ENCODE assay signal across 28 cellular contexts in genomic region chr5:148033138-148033537, GRCh38. TPM values are rescaled to one million over a fixed set of nuclear protein-coding genes. Genes with fewer than 3 reads are reported as not detected.
DNase-seq lines count a peak whose midpoint lies in the region; TF ChIP-seq lines count a peak whose summit lies in the region.
"Had no signal": no experiment of that assay in that cellular context is flagged by ENCODE, and none has a peak within 500 bp of the region (broad histone marks: within the 10 kb centered on the region; RNA-seq: fewer than 3 reads in every experiment).

No MANE protein-coding gene starts in this region.

- H3K9me3 Mint-ChIP-seq in immature natural killer cell (peaks cover 0 to 13% (median 2%) of the 10 kb centered on the region in 6 donors), chondrocyte (ENCODE audit: low read depth) (peaks cover 3% of the 10 kb centered on the region)
- H3K9me3 Mint-ChIP-seq: IgD-negative memory B cell; stimulated activated memory B cell treated with anti-CD40 and anti-IgM and Interleukin-4, amounts not matched to agents 10 μg/mL and 1 μg/mL and 100 μg/mL, for 72 hours had no signal

- H3K27ac Mint-ChIP-seq in immature natural killer cell (no peak overlapping the region), chondrocyte (ENCODE audit: unreplicated experiment) (no peak overlapping the region)
- H3K27ac Mint-ChIP-seq: brain; HFFc6; IgD-negative memory B cell; stimulated activated memory B cell treated with anti-CD40 and anti-IgM and Interleukin-4, amounts not matched to agents 10 μg/mL and 1 μg/mL and 100 μg/mL, for 72 hours had no signal

- H3K4me1 Mint-ChIP-seq in immature natural killer cell (no peaks in the 10 kb centered on the region), chondrocyte (ENCODE audit: low read depth) (peaks cover 3% of the 10 kb centered on the region)
- H3K4me1 Mint-ChIP-seq: brain; IgD-negative memory B cell; stimulated activated memory B cell treated with anti-CD40 and anti-IgM and Interleukin-4, amounts not matched to agents 10 μg/mL and 1 μg/mL and 100 μg/mL, for 72 hours had no signal

- H3K36me3 Mint-ChIP-seq in immature natural killer cell (no peaks in the 10 kb centered on the region), chondrocyte (ENCODE audit: low read depth) (no peaks in the 10 kb centered on the region)
- H3K36me3 Mint-ChIP-seq: IgD-negative memory B cell; stimulated activated memory B cell treated with anti-CD40 and anti-IgM and Interleukin-4, amounts not matched to agents 10 μg/mL and 1 μg/mL and 100 μg/mL, for 72 hours had no signal

- no peak overlapping the region for H3K4me3 Mint-ChIP-seq in immature natural killer cell
- no peak overlapping the region for H3K4me3 Mint-ChIP-seq in chondrocyte (ENCODE audit: unreplicated experiment)
- H3K4me3 Mint-ChIP-seq: brain; HFFc6; IgD-negative memory B cell; stimulated activated memory B cell treated with anti-CD40 and anti-IgM and Interleukin-4, amounts not matched to agents 10 μg/mL and 1 μg/mL and 100 μg/mL, for 72 hours had no signal

- peak; percentile 52 for DNase-seq in DMS53 (lab: John Stamatoyannopoulos, UW)
- no peak for DNase-seq in DMS53 treated with DMSO at 0.1 percent for 48 hours (lab: John Stamatoyannopoulos, UW; ENCODE audit: unreplicated experiment)
- peak; percentile 19 for DNase-seq in astrocyte of the hippocampus (ENCODE audit: low read depth, low spot score)
- DNase-seq in kidney tubule cell (ENCODE audit: low spot score) = peak; percentile 83
- DNase-seq in immature natural killer cell = no peak
- DNase-seq in cerebellar nuclear complex (lab: John Stamatoyannopoulos, UW) = no peak
- no peak for DNase-seq in chondrocyte (ENCODE audit: low spot score)
- DNase-seq in NCI-H69 (lab: John Stamatoyannopoulos, UW) = no peak
- DNase-seq: activated CD4-positive, alpha-beta T cell treated with anti-CD3 and anti-CD28 coated beads for 48 hours; activated naive CD4-positive, alpha-beta T cell; activated T-cell treated with anti-CD3 and anti-CD28 coated beads, Interleukin-2, amount 50 U/mL, for 48 hours; effector CD8-positive, alpha-beta T cell; EL; foreskin melanocyte; GM23248; heart right ventricle; HFFc6; NCI-H1105; NCI-H1930; NCI-H2227 treated with DMSO at 0.1 percent for 48 hours; stimulated activated CD4-positive, alpha-beta T cell treated with anti-CD3 and anti-CD28 coated beads, Interleukin-4, amount 100 ng/mL, for 4 hours; substantia nigra; upper lobe of right lung had no signal

- peaks cover 0 to 1% (median 0%) of the 10 kb centered on the region in 3 donors for H3K27me3 Mint-ChIP-seq in immature natural killer cell (ENCODE audit: low read depth in 3 of 3)
- H3K27me3 Mint-ChIP-seq in chondrocyte (ENCODE audit: low read depth) = no peaks in the 10 kb centered on the region
- H3K27me3 Mint-ChIP-seq: brain; IgD-negative memory B cell; stimulated activated memory B cell treated with anti-CD40 and anti-IgM and Interleukin-4, amounts not matched to agents 10 μg/mL and 1 μg/mL and 100 μg/mL, for 72 hours had no signal

- TF ChIP-seq CTCF in chondrocyte (IDR thresholded peaks at IDR 0.05) = no peak

RNA-seq across cellular contexts. Expression of gene SPINK5, which starts 30.6 kb away (rescaled TPM):
- not detected for polyA plus RNA-seq in immature natural killer cell
- total RNA-seq in chondrocyte = 2.0 to 3.2 TPM (median 2.4 TPM) in 3 replicates
- total RNA-seq: GM23248, HFFc6, left lobe of liver, myocyte had no signal
- polyA plus RNA-seq: GM23248, IgD-negative memory B cell had no signal

Comparison
In these comparisons a context has a peak if more than half of its experiments do, and no peak if none do; other contexts are left out.
1. DNase-seq: peak in DMS53 (single experiment), astrocyte of the hippocampus (single experiment) and kidney tubule cell (single experiment); none in DMS53 treated with DMSO at 0.1 percent for 48 hours (single experiment), immature natural killer cell (0 of 3), cerebellar nuclear complex (0 of 2), chondrocyte (single experiment) and NCI-H69 (single experiment).